19 cellular contexts compared by ENCODE assay signal in genomic region chr17:57405486-57406072, GRCh38.
DNase-seq lines count a peak whose midpoint lies in the region; ATAC-seq and TF ChIP-seq lines count a peak whose summit lies in the region.
"Had no signal": no experiment of that assay in that cellular context is flagged by ENCODE, and none has a peak within 500 bp of the region (broad histone marks: within the 10 kb centered on the region; RNA-seq: fewer than 3 reads in every experiment).

No MANE protein-coding gene starts in this region.

- POLR2A ChIA-PET in WTC11 (lab: Charles Lee) = no interaction called here
- POLR2A ChIA-PET in OCI-LY7 (lab: Charles Lee) = interaction anchor here (0.9 kb wide), 1 partner anchor 8 kb away, joined by 4 read pairs; no protein-coding TSS in a partner anchor

- 100% methylated on average over 2 to 3 of the region's 5 CpGs for WGBS in mesodermal cell (ENCODE audit: insufficient coverage in 2 of 2), 2 experiments
- WGBS in thyroid gland, 2 donors = 84 to 88% methylated on average over 5 of the region's 5 CpGs

- no peaks in the 10 kb centered on the region for H3K27me3 Mint-ChIP-seq in WTC11 (ENCODE audit: low read depth)
- H3K27me3 Mint-ChIP-seq: stimulated activated naive B cell treated with anti-CD40 and anti-IgM and Interleukin-4, amounts not matched to agents 10 μg/mL and 1 μg/mL and 100 μg/mL, for 72 hours had no signal

- H3K9me2 ChIP-seq in OCI-LY7 (ENCODE audit: insufficient read depth, low read length) = no peaks in the 10 kb centered on the region

- H3K9me3 Mint-ChIP-seq in WTC11 = no peaks in the 10 kb centered on the region
- H3K9me3 Mint-ChIP-seq: natural killer cell; stimulated activated naive B cell treated with anti-CD40 and anti-IgM and Interleukin-4, amounts not matched to agents 10 μg/mL and 1 μg/mL and 100 μg/mL, for 72 hours had no signal

- TF ChIP-seq CTCF in thyroid gland (IDR thresholded peaks at IDR 0.05) (no peak), WTC11 (IDR thresholded peaks at IDR 0.05) (no peak), OCI-LY7 (conservative IDR thresholded peaks at IDR 0.05; ENCODE audit: low read length) (no peak)

- no peak for ATAC-seq in WTC11
- no peak for ATAC-seq in HG02840 (IDR thresholded peaks at IDR 0.05; ENCODE audit: low FRiP score, unreplicated experiment)
- ATAC-seq: natural killer cell; stimulated activated naive B cell treated with anti-CD40 and anti-IgM and Interleukin-4, amounts not matched to agents 10 μg/mL and 1 μg/mL and 100 μg/mL, for 72 hours had no signal

- H3K4me1 ChIP-seq in mesodermal cell (ENCODE audit: control insufficient read depth, insufficient read depth, low read length, poor library complexity, severe bottlenecking) (peaks cover 39% of the 10 kb centered on the region), thyroid gland (peaks cover 40 to 44% of the 10 kb centered on the region in 2 donors), OCI-LY7 (ENCODE audit: insufficient read depth, low read length, poor library complexity, severe bottlenecking) (peaks cover 58% of the 10 kb centered on the region)

- intact Hi-C loops in thyroid gland (cut with DNase I) (no loop called here), OCI-LY7 (cut with micrococcal nuclease; ENCODE audit: unreplicated experiment) (no loop called here)

- H3K36me3 Mint-ChIP-seq in WTC11 = no peaks in the 10 kb centered on the region
- H3K36me3 Mint-ChIP-seq: natural killer cell had no signal

- H3K79me2 ChIP-seq in OCI-LY7 (ENCODE audit: insufficient read depth, low read depth, low read length) = peaks cover 4% of the 10 kb centered on the region; the same call in 1 of the 2 replicates

- H3K27ac Mint-ChIP-seq in WTC11 = no peak overlapping the region; the same call in 1 of the 2 replicates
- H3K27ac Mint-ChIP-seq: natural killer cell had no signal

- no peaks in the 10 kb centered on the region for H3K27me3 ChIP-seq in thyroid gland
- H3K27me3 ChIP-seq: esophagus squamous epithelium, SJCRH30, tibial artery had no signal

- DNase-seq in NCI-H82 (lab: John Stamatoyannopoulos, UW) = peak; percentile 35
- no peak for DNase-seq in NCI-H82 treated with DMSO at 0.1 percent for 48 hours (lab: John Stamatoyannopoulos, UW; ENCODE audit: unreplicated experiment)
- DNase-seq in caudate nucleus (lab: John Stamatoyannopoulos, UW) = peak in 1 of 61 donors; percentile 23
- no peak for DNase-seq in thyroid gland
- no peak for DNase-seq in WTC11 (ENCODE audit: low spot score)
- no peak for DNase-seq in OCI-LY7 (ENCODE audit: low spot score)
- DNase-seq: activated CD4-positive, alpha-beta T cell treated with anti-CD3 and anti-CD28 coated beads for 1 hour; effector CD4-positive, alpha-beta T cell; esophagus squamous epithelium; glutamatergic neuron; natural killer cell; NCI-H2029 treated with DMSO at 0.1 percent for 48 hours; SJCRH30; stimulated activated naive B cell treated with anti-CD40 and anti-IgM and Interleukin-4, amounts not matched to agents 10 μg/mL and 1 μg/mL and 100 μg/mL, for 72 hours; T-helper 2 cell; tibial artery had no signal

- peaks cover 56% of the 10 kb centered on the region for H3K4me1 Mint-ChIP-seq in WTC11

- TF ChIP-seq POLR2A in thyroid gland (IDR thresholded peaks at IDR 0.05) = no peak

- H2AFZ ChIP-seq in OCI-LY7 (ENCODE audit: low read length) = no peak overlapping the region

- CTCF ChIA-PET in WTC11 (lab: Charles Lee) = interaction anchor here (1.0 to 4.0 kb wide), 5 partner anchors 35 to 266 kb away, joined by 3 to 32 read pairs (median 7); no protein-coding TSS in a partner anchor
- CTCF ChIA-PET in OCI-LY7 (lab: Charles Lee; ENCODE audit: unreplicated experiment) = no interaction called here

- H3K36me3 ChIP-seq in mesodermal cell (ENCODE audit: control insufficient read depth, insufficient read depth, low read length) (peaks cover 40% of the 10 kb centered on the region), thyroid gland (no peaks in the 10 kb centered on the region), OCI-LY7 (ENCODE audit: insufficient read depth, low read length) (peaks cover 34% of the 10 kb centered on the region)

- H3K9me3 ChIP-seq in mesodermal cell (ENCODE audit: control insufficient read depth, low read length) (no peaks in the 10 kb centered on the region), thyroid gland (no peaks in the 10 kb centered on the region), OCI-LY7 (ENCODE audit: low read length) (no peaks in the 10 kb centered on the region)
- H3K9me3 ChIP-seq: esophagus squamous epithelium, SJCRH30, tibial artery had no signal

- H3K4me2 ChIP-seq in OCI-LY7 (ENCODE audit: low read length) = no peak overlapping the region

- BruUV-seq in OCI-LY7 (replicated peaks; lab: Mats Ljungman, UMichigan) = no TSS peak

- H3K4me3 Mint-ChIP-seq in WTC11 = no peak overlapping the region
- H3K4me3 Mint-ChIP-seq: natural killer cell; stimulated activated naive B cell treated with anti-CD40 and anti-IgM and Interleukin-4, amounts not matched to agents 10 μg/mL and 1 μg/mL and 100 μg/mL, for 72 hours had no signal

- H3K4me3 ChIP-seq in mesodermal cell (ENCODE audit: extremely low read depth, insufficient read depth, low read length, poor library complexity, severe bottlenecking) (no peak overlapping the region), thyroid gland (replicated peaks in 1 of 3) (no peak overlapping the region), OCI-LY7 (ENCODE audit: low read depth, low read length, poor library complexity, severe bottlenecking) (no peak overlapping the region)
- H3K4me3 ChIP-seq: esophagus squamous epithelium, lung, SJCRH30, tibial artery had no signal

- H3K27ac ChIP-seq in caudate nucleus (ENCODE audit: low read depth, low read length) (peak overlapping the region; percentile 81), mesodermal cell (ENCODE audit: low read depth, low read length, severe bottlenecking) (peak overlapping the region; percentile 91), thyroid gland (peak overlapping the region; percentile 84 to 92 (median 88)), OCI-LY7 (ENCODE audit: low read depth, low read length, poor library complexity, severe bottlenecking) (no peak overlapping the region)
- H3K27ac ChIP-seq: SJCRH30, tibial artery had no signal

- H4K20me1 ChIP-seq in OCI-LY7 (ENCODE audit: insufficient read depth, low read length) = no peaks in the 10 kb centered on the region

TF ChIP-seq in WTC11, 78 proteins besides CTCF, POLR2A, EP300 and RAD21 (continues in another document):
- TF ChIP-seq EMX1 (CRISPR knock-in tag; IDR thresholded peaks at IDR 0.05) = no peak
- TF ChIP-seq, protein P1, sequence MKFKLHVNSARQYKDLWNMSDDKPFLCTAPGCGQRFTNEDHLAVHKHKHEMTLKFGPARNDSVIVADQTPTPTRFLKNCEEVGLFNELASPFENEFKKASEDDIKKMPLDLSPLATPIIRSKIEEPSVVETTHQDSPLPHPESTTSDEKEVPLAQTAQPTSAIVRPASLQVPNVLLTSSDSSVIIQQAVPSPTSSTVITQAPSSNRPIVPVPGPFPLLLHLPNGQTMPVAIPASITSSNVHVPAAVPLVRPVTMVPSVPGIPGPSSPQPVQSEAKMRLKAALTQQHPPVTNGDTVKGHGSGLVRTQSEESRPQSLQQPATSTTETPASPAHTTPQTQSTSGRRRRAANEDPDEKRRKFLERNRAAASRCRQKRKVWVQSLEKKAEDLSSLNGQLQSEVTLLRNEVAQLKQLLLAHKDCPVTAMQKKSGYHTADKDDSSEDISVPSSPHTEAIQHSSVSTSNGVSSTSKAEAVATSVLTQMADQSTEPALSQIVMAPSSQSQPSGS (CRISPR knock-in tag; IDR thresholded peaks at IDR 0.05; ENCODE audit: borderline replicate concordance, low read depth) = no peak
- TF ChIP-seq MYBL2 (CRISPR knock-in tag; IDR thresholded peaks at IDR 0.05) = no peak
- no peak for TF ChIP-seq NR3C1 (CRISPR knock-in tag; conservative IDR thresholded peaks at IDR 0.05; ENCODE audit: low read depth)
- TF ChIP-seq, protein P2, sequence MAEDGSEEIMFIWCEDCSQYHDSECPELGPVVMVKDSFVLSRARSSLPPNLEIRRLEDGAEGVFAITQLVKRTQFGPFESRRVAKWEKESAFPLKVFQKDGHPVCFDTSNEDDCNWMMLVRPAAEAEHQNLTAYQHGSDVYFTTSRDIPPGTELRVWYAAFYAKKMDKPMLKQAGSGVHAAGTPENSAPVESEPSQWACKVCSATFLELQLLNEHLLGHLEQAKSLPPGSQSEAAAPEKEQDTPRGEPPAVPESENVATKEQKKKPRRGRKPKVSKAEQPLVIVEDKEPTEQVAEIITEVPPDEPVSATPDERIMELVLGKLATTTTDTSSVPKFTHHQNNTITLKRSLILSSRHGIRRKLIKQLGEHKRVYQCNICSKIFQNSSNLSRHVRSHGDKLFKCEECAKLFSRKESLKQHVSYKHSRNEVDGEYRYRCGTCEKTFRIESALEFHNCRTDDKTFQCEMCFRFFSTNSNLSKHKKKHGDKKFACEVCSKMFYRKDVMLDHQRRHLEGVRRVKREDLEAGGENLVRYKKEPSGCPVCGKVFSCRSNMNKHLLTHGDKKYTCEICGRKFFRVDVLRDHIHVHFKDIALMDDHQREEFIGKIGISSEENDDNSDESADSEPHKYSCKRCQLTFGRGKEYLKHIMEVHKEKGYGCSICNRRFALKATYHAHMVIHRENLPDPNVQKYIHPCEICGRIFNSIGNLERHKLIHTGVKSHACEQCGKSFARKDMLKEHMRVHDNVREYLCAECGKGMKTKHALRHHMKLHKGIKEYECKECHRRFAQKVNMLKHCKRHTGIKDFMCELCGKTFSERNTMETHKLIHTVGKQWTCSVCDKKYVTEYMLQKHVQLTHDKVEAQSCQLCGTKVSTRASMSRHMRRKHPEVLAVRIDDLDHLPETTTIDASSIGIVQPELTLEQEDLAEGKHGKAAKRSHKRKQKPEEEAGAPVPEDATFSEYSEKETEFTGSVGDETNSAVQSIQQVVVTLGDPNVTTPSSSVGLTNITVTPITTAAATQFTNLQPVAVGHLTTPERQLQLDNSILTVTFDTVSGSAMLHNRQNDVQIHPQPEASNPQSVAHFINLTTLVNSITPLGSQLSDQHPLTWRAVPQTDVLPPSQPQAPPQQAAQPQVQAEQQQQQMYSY (CRISPR knock-in tag; IDR thresholded peaks at IDR 0.05) = no peak
- no peak for TF ChIP-seq CDX4 (CRISPR knock-in tag; IDR thresholded peaks at IDR 0.05; ENCODE audit: borderline replicate concordance)
